Comparison of ENCODE assay signal across 11 cellular contexts in the genomic region with DNA sequence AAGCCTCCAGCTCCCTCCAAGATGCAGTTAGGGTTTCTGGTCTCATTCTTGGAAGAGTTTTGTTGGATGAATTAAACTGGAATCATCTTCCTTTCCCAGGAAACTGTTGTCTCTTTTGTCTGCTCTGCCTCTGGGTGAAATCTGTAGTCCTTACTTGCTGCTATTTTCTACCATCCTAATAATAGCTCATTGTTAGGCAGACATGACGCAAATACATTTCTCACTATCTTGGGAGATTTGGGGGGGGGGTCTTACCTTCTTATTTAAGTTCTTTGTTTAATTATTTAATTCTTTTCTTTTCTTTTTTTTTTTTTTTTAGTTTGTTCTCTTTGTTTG.
A peak's percentile ranks its signal among the peaks of the same experiment; 100 is the strongest.
DNase-seq lines count a peak whose midpoint lies in the region; ATAC-seq and TF ChIP-seq lines count a peak whose summit lies in the region.
"Had no signal": no experiment of that assay in that cellular context is flagged by ENCODE, and none has a peak within 500 bp of the region (broad histone marks: within the 10 kb centered on the region; RNA-seq: fewer than 3 reads in every experiment).

No MANE protein-coding gene starts in this region.

- no peaks in the 10 kb centered on the region for H3K9me3 Mint-ChIP-seq in activated CD8-positive, alpha-beta memory T cell treated with anti-CD3 and anti-CD28 coated beads, Interleukin-2, amount 10 ng/mL, durations not matched to agents 7 days and 5 days (ENCODE audit: low read depth)
- peaks cover 13% of the 10 kb centered on the region for H3K9me3 Mint-ChIP-seq in central memory CD8-positive, alpha-beta T cell

- H3K4me3 ChIP-seq in SJSA1: no peak overlapping the region
- H3K4me3 ChIP-seq in gastrocnemius medialis: no peak overlapping the region
- no peak overlapping the region for H3K4me3 ChIP-seq in ascending aorta
- no peak overlapping the region for H3K4me3 ChIP-seq in Karpas-422 (ENCODE audit: low read length)

- intact Hi-C loops in gastrocnemius medialis (cut with DNase I; ENCODE audit: low total_unique reads): no loop called here
- intact Hi-C loops in ascending aorta (cut with DNase I): no loop called here

- no peak for ATAC-seq in activated CD8-positive, alpha-beta memory T cell treated with anti-CD3 and anti-CD28 coated beads, Interleukin-2, amount 10 ng/mL, durations not matched to agents 7 days and 5 days
- no peak for ATAC-seq in central memory CD8-positive, alpha-beta T cell (replicated peaks; ENCODE audit: extremely low read depth, poor library complexity, severe bottlenecking)
- ATAC-seq in gastrocnemius medialis: peak in 1 of 2 donors; percentile 56

- peaks cover 49% of the 10 kb centered on the region for H3K4me1 ChIP-seq in SJSA1 (replicated peaks)
- H3K4me1 ChIP-seq in gastrocnemius medialis: peaks cover 6 to 7% of the 10 kb centered on the region in 2 donors
- H3K4me1 ChIP-seq in ascending aorta: no peaks in the 10 kb centered on the region
- H3K4me1 ChIP-seq in Karpas-422 (ENCODE audit: low read length): no peaks in the 10 kb centered on the region

- no peaks in the 10 kb centered on the region for H3K27me3 Mint-ChIP-seq in activated CD8-positive, alpha-beta memory T cell treated with anti-CD3 and anti-CD28 coated beads, Interleukin-2, amount 10 ng/mL, durations not matched to agents 7 days and 5 days
- H3K27me3 Mint-ChIP-seq in central memory CD8-positive, alpha-beta T cell: no peaks in the 10 kb centered on the region
- H3K27me3 Mint-ChIP-seq: stimulated activated naive B cell treated with anti-CD40 and anti-IgM and Interleukin-4, amounts not matched to agents 10 μg/mL and 1 μg/mL and 100 μg/mL, for 72 hours had no signal

- H3K36me3 Mint-ChIP-seq in activated CD8-positive, alpha-beta memory T cell treated with anti-CD3 and anti-CD28 coated beads, Interleukin-2, amount 10 ng/mL, durations not matched to agents 7 days and 5 days: peaks cover 9% of the 10 kb centered on the region
- H3K36me3 Mint-ChIP-seq in central memory CD8-positive, alpha-beta T cell (ENCODE audit: insufficient read depth): peaks cover 13% of the 10 kb centered on the region

- no peak for DNase-seq in activated CD8-positive, alpha-beta memory T cell treated with anti-CD3 and anti-CD28 coated beads, Interleukin-2, amount 10 ng/mL, durations not matched to agents 7 days and 5 days
- DNase-seq in activated CD8-positive, alpha-beta memory T cell treated with anti-CD3 and anti-CD28 coated beads, Interleukin-2, amount 50 U/mL, for 4 hours: no peak
- DNase-seq in SJSA1 (ENCODE audit: low read depth in 1 of 2, low spot score in 2 of 2) (no peak), gastrocnemius medialis (no peak), NCI-H748 (lab: John Stamatoyannopoulos, UW; ENCODE audit: unreplicated experiment) (no peak), ascending aorta (ENCODE audit: low spot score in 2 of 2) (no peak), Karpas-422 (no peak)
- no peak for DNase-seq in central memory CD8-positive, alpha-beta T cell (ENCODE audit: low spot score in 2 of 2)
- DNase-seq: NCI-H1092 had no signal

- no peak overlapping the region for H3K9ac ChIP-seq in Karpas-422 (ENCODE audit: low read length)

- in situ Hi-C loops in gastrocnemius medialis (cut with MboI; ENCODE audit: low sequenced_read_pairs in 4 of 4): no loop called here

- no peaks in the 10 kb centered on the region for H3K9me2 ChIP-seq in Karpas-422 (replicated peaks; ENCODE audit: insufficient read depth, low read length)

- H4K20me1 ChIP-seq in Karpas-422 (ENCODE audit: insufficient read depth, low read depth, low read length): no peaks in the 10 kb centered on the region

- H3K79me2 ChIP-seq in Karpas-422 (ENCODE audit: low read length): no peaks in the 10 kb centered on the region

- peak overlapping the region; percentile 97 for H3K27ac Mint-ChIP-seq in activated CD8-positive, alpha-beta memory T cell treated with anti-CD3 and anti-CD28 coated beads, Interleukin-2, amount 10 ng/mL, durations not matched to agents 7 days and 5 days
- peak overlapping the region; percentile 96 for H3K27ac Mint-ChIP-seq in central memory CD8-positive, alpha-beta T cell (ENCODE audit: low read depth)

- H3K27me3 ChIP-seq in SJSA1 (replicated peaks) (no peaks in the 10 kb centered on the region), gastrocnemius medialis (no peaks in the 10 kb centered on the region), ascending aorta (no peaks in the 10 kb centered on the region), Karpas-422 (ENCODE audit: low read length) (no peaks in the 10 kb centered on the region)
- H3K27me3 ChIP-seq: neutrophil had no signal

- H3K4me2 ChIP-seq in Karpas-422 (ENCODE audit: low read depth, low read length, poor library complexity, severe bottlenecking): no peak overlapping the region

- no peak for TF ChIP-seq CTCF in gastrocnemius medialis (IDR thresholded peaks at IDR 0.05 in 4 of 5, conservative IDR thresholded peaks at IDR 0.05 in 1 of 5)
- no peak for TF ChIP-seq CTCF in ascending aorta (IDR thresholded peaks at IDR 0.05)

- H3K9me3 ChIP-seq in SJSA1 (replicated peaks) (no peaks in the 10 kb centered on the region), gastrocnemius medialis (no peaks in the 10 kb centered on the region), ascending aorta (no peaks in the 10 kb centered on the region), Karpas-422 (ENCODE audit: low read length) (no peaks in the 10 kb centered on the region)
- H3K9me3 ChIP-seq: neutrophil had no signal

- H3K36me3 ChIP-seq in SJSA1 (no peaks in the 10 kb centered on the region), gastrocnemius medialis (no peaks in the 10 kb centered on the region), ascending aorta (no peaks in the 10 kb centered on the region), Karpas-422 (ENCODE audit: insufficient read depth, low read length) (no peaks in the 10 kb centered on the region)
- H3K36me3 ChIP-seq: neutrophil had no signal

- no peak overlapping the region for H2AFZ ChIP-seq in Karpas-422 (ENCODE audit: low read length)

- CTCF ChIA-PET in activated CD8-positive, alpha-beta memory T cell treated with anti-CD3 and anti-CD28 coated beads, Interleukin-2, amount 10 ng/mL, durations not matched to agents 7 days and 5 days (lab: Charles Lee): interaction anchor here (0.6 to 2.6 kb wide), 9 partner anchors 11 to 115 kb away, joined by 3 to 8 read pairs (median 3); a partner anchor contains a TSS

- no peak overlapping the region for H3K4me3 Mint-ChIP-seq in activated CD8-positive, alpha-beta memory T cell treated with anti-CD3 and anti-CD28 coated beads, Interleukin-2, amount 10 ng/mL, durations not matched to agents 7 days and 5 days
- H3K4me3 Mint-ChIP-seq in central memory CD8-positive, alpha-beta T cell: no peak overlapping the region
- H3K4me3 Mint-ChIP-seq: stimulated activated naive B cell treated with anti-CD40 and anti-IgM and Interleukin-4, amounts not matched to agents 10 μg/mL and 1 μg/mL and 100 μg/mL, for 72 hours had no signal

- H3K4me1 Mint-ChIP-seq in activated CD8-positive, alpha-beta memory T cell treated with anti-CD3 and anti-CD28 coated beads, Interleukin-2, amount 10 ng/mL, durations not matched to agents 7 days and 5 days: peaks cover 85% of the 10 kb centered on the region
- peaks cover 58% of the 10 kb centered on the region for H3K4me1 Mint-ChIP-seq in central memory CD8-positive, alpha-beta T cell

- H3K27ac ChIP-seq in SJSA1 (peak overlapping the region; percentile 14; the same call in 1 of the 2 replicates), gastrocnemius medialis (peak overlapping the region; percentile 39 to 73 (median 57)), ascending aorta (no peak overlapping the region), Karpas-422 (ENCODE audit: low read length) (no peak overlapping the region)
- H3K27ac ChIP-seq: neutrophil had no signal

- TF ChIP-seq POLR2A in gastrocnemius medialis (IDR thresholded peaks at IDR 0.05): no peak

Comparison
In these comparisons a context has a peak if more than half of its experiments do, and no peak if none do; other contexts are left out.
1. H3K27ac ChIP-seq: peak in SJSA1 (single experiment) and gastrocnemius medialis (4 of 4); none in ascending aorta (0 of 2) and Karpas-422 (single experiment).